ENCODE assay signal across 8 cellular contexts in genomic region chr9:1009101-1009707, GRCh38. TPM values are rescaled to one million over a fixed set of nuclear protein-coding genes. Genes with fewer than 3 reads are reported as not detected.
DNase-seq lines count a peak whose midpoint lies in the region; ATAC-seq and TF ChIP-seq lines count a peak whose summit lies in the region.

No MANE protein-coding gene starts in this region.

- H3K36me3 ChIP-seq in OCI-LY3 (replicated peaks; ENCODE audit: low read depth, low read length) (no peaks in the 10 kb centered on the region), fibroblast of lung (ENCODE audit: control insufficient read depth, insufficient read depth, low read length) (no peaks in the 10 kb centered on the region), stomach (no peaks in the 10 kb centered on the region)

- no peak overlapping the region for H3K27ac Mint-ChIP-seq in neural crest cell (ENCODE audit: unreplicated experiment)

- 6 to 10% (median 8%) methylated on average over 14 of the region's 14 CpGs for whole genome bisulfite sequencing in stomach, 5 donors

- H3K9me3 ChIP-seq in OCI-LY3 (ENCODE audit: insufficient read depth, low read length) (no peaks in the 10 kb centered on the region), fibroblast of lung (ENCODE audit: control insufficient read depth, insufficient read depth, low read depth, low read length) (no peaks in the 10 kb centered on the region), stomach (no peaks in the 10 kb centered on the region)

- H3K9ac ChIP-seq in OCI-LY3 (ENCODE audit: low read length) (no peak overlapping the region), fibroblast of lung (ENCODE audit: insufficient read depth, low read length) (no peak overlapping the region)

- no peak for TF ChIP-seq POLR2A in stomach (IDR thresholded peaks at IDR 0.05)

- TF ChIP-seq EP300 in stomach (IDR thresholded peaks at IDR 0.05): no peak

- H3K27me3 Mint-ChIP-seq in neural crest cell (ENCODE audit: low read depth): peaks cover 55% of the 10 kb centered on the region

- TF ChIP-seq CTCF in OCI-LY3 (IDR thresholded peaks at IDR 0.05; ENCODE audit: low read depth, low read length) (peak; percentile 94), fibroblast of lung (conservative IDR thresholded peaks at IDR 0.05 in 1 of 2, IDR thresholded peaks at IDR 0.05 in 1 of 2; ENCODE audit: low read depth in 1 of 2, low read length in 2 of 2) (peak; percentile 92 to 95), neural crest cell (conservative IDR thresholded peaks at IDR 0.05) (peak; percentile 98), stomach (IDR thresholded peaks at IDR 0.05) (peak in 5 of 7 experiments; percentile 88 to 99 (median 94))

- ATAC-seq in GM21381 (IDR thresholded peaks at IDR 0.05; ENCODE audit: unreplicated experiment): peak; percentile 93

- H3K36me3 Mint-ChIP-seq in neural crest cell (ENCODE audit: low read depth): no peaks in the 10 kb centered on the region

- H3K9me3 Mint-ChIP-seq in neural crest cell: no peaks in the 10 kb centered on the region

- H3K4me3 Mint-ChIP-seq in neural crest cell: no peak overlapping the region

- H3K27ac ChIP-seq in OCI-LY3 (ENCODE audit: low read length): no peak overlapping the region
- no peak overlapping the region for H3K27ac ChIP-seq in fibroblast of lung (ENCODE audit: insufficient read depth, low read length)
- no peak overlapping the region for H3K27ac ChIP-seq in stomach

- H3K4me2 ChIP-seq in OCI-LY3 (ENCODE audit: low read length) (peak overlapping the region; percentile 53), fibroblast of lung (ENCODE audit: extremely low read depth, insufficient read depth, low read length) (no peak overlapping the region)

- intact Hi-C loops in stomach (cut with DNase I; ENCODE audit: low total_unique reads): no loop called here

- DNase-seq in DMS53 treated with DMSO at 0.1 percent for 48 hours (lab: John Stamatoyannopoulos, UW; ENCODE audit: unreplicated experiment) (peak; percentile 25), HK-2 (ENCODE audit: unreplicated experiment) (peak; percentile 78), activated T-cell treated with anti-CD3 and anti-CD28 coated beads for 4 hours (peak; percentile 65), fibroblast of lung (ENCODE audit: low read depth in 2 of 2) (peak; percentile 52 to 64), neural crest cell (ENCODE audit: low read depth, low spot score) (peak; percentile 89), stomach (peak; percentile 89)

- peaks cover 3% of the 10 kb centered on the region for H3K4me1 Mint-ChIP-seq in neural crest cell

- no peaks in the 10 kb centered on the region for H4K20me1 ChIP-seq in OCI-LY3 (ENCODE audit: insufficient read depth, low read length)
- H4K20me1 ChIP-seq in fibroblast of lung (ENCODE audit: control insufficient read depth, extremely low read depth, insufficient read depth, low read length): no peaks in the 10 kb centered on the region

- no peaks in the 10 kb centered on the region for H3K27me3 ChIP-seq in OCI-LY3 (ENCODE audit: low read depth, low read length)
- H3K27me3 ChIP-seq in fibroblast of lung (ENCODE audit: control insufficient read depth, insufficient read depth, low read length): no peaks in the 10 kb centered on the region
- H3K27me3 ChIP-seq in stomach: peaks cover 0 to 53% (median 0%) of the 10 kb centered on the region in 3 donors

- H3K4me1 ChIP-seq in OCI-LY3 (ENCODE audit: low read length) (peaks cover 31% of the 10 kb centered on the region), fibroblast of lung (ENCODE audit: control insufficient read depth, extremely low read depth, insufficient read depth, low read length) (no peaks in the 10 kb centered on the region), stomach (peaks cover 0 to 8% (median 3%) of the 10 kb centered on the region in 4 donors)

- H2AFZ ChIP-seq in OCI-LY3 (ENCODE audit: low read depth, low read length): peak overlapping the region; percentile 90
- no peak overlapping the region for H2AFZ ChIP-seq in fibroblast of lung (ENCODE audit: low read length)

- H3K79me2 ChIP-seq in OCI-LY3 (ENCODE audit: low read length) (no peaks in the 10 kb centered on the region), fibroblast of lung (ENCODE audit: control insufficient read depth, insufficient read depth, low read length) (no peaks in the 10 kb centered on the region)

- H3K4me3 ChIP-seq in OCI-LY3 (ENCODE audit: low read length): peak overlapping the region; percentile 44
- H3K4me3 ChIP-seq in fibroblast of lung (replicated peaks in 1 of 4; ENCODE audit: control extremely low read depth in 1 of 4, insufficient read depth in 1 of 4, low read depth in 3 of 4, low read length in 4 of 4): no peak overlapping the region
- H3K4me3 ChIP-seq in stomach: no peak overlapping the region

RNA-seq across cellular contexts. Expression of gene DMRT3, which starts 32.7 kb away (rescaled TPM):
- total RNA-seq in fibroblast of lung: not detected in 2 replicates
- polyA plus RNA-seq in fibroblast of lung: not detected in 2 replicates
- not detected in 2 replicates for polyA plus RNA-seq in fibroblast of lung (2012)
- polyA minus RNA-seq in fibroblast of lung (ENCODE audit: low replicate concordance): not detected in 2 replicates
- total RNA-seq in neural crest cell: not detected in 2 replicates
- not detected for total RNA-seq in stomach
- polyA plus RNA-seq in stomach: under 1 TPM in 1 of 3 donors, not detected in 2; 0.35 TPM

RNA-seq across cellular contexts. Expression of gene DMRT2, which starts 41.0 kb away (rescaled TPM):
- not detected in 2 replicates for total RNA-seq in fibroblast of lung
- polyA plus RNA-seq in fibroblast of lung: 0.16 TPM in 1 of 2 replicates, not detected in the other
- polyA plus RNA-seq in fibroblast of lung (2012): 0.06 TPM in 1 of 2 replicates, not detected in the other
- polyA minus RNA-seq in fibroblast of lung (ENCODE audit: low replicate concordance): not detected in 2 replicates
- 0.49 and 0.55 TPM in 2 replicates for total RNA-seq in neural crest cell
- total RNA-seq in stomach: 10 to 100 TPM in 1 of 5 donors, 1 to 10 TPM in 1, not detected in 3; 2.3 to 23.2 TPM
- polyA plus RNA-seq in stomach: under 1 TPM in 1 of 3 donors, not detected in 2; 0.08 TPM

Comparison
In these comparisons a context has a peak if more than half of its experiments do, and no peak if none do; other contexts are left out.
1. DNase-seq: peak in every context shown above with its lines; median percentile 89 in neural crest cell; 89 in stomach; 78 in HK-2; 65 in activated T-cell treated with anti-CD3 and anti-CD28 coated beads for 4 hours; 58 in fibroblast of lung; 25 in DMS53 treated with DMSO at 0.1 percent for 48 hours.